In genomic region chr17:75523647-75524046, GRCh38 we compare ENCODE assay signal across 26 cellular contexts.
"Had no signal": no experiment of that assay in that cellular context is flagged by ENCODE, and none has a peak within 500 bp of the region (broad histone marks: within the 10 kb centered on the region; RNA-seq: fewer than 3 reads in every experiment).

No MANE protein-coding gene starts in this region.

- H3K27me3 ChIP-seq: ascending aorta, right atrium auricular region, thyroid gland, upper lobe of left lung had no signal

- ATAC-seq: activated CD8-positive, alpha-beta T cell treated with anti-CD3 and anti-CD28 coated beads for 36 hours; left cardiac atrium; left ventricle myocardium superior; mucosa of descending colon; stimulated activated memory B cell treated with anti-CD40 and anti-IgM and Interleukin-4, amounts not matched to agents 10 μg/mL and 1 μg/mL and 100 μg/mL, for 72 hours had no signal

- H3K9me3 ChIP-seq: ascending aorta, mucosa of descending colon, right atrium auricular region, stomach, thyroid gland, upper lobe of left lung had no signal

- DNase-seq: activated B cell treated with CpG ODN at 0.5 μM for 24 hours; activated CD4-positive, alpha-beta T cell treated with anti-CD3 and anti-CD28 coated beads, Interleukin-2, amount 50 U/mL, for 1 hour; activated naive CD8-positive, alpha-beta T cell treated with anti-CD3 and anti-CD28 coated beads for 36 hours; activated T-cell treated with anti-CD3 and anti-CD28 coated beads, Interleukin-2, amount 50 U/mL, for 48 hours; dorsolateral prefrontal cortex; effector memory CD4-positive, alpha-beta T cell; islet precursor cell; left cardiac atrium; left ventricle myocardium superior; stimulated activated CD4-positive, alpha-beta T cell treated with anti-CD3 and anti-CD28 coated beads, Interleukin-1b, Interleukin-23, amount 100 ng/mL, for 48 hours; stimulated activated CD4-positive, alpha-beta T cell treated with anti-CD3 and anti-CD28 coated beads, Interleukin-4, amount 100 ng/mL, for 4 hours; stimulated activated CD8-positive, alpha-beta memory T cell treated with anti-CD3 and anti-CD28 coated beads, Interleukin-4, amount 100 ng/mL, for 48 hours; stomach; T-helper 2 cell; thyroid gland; upper lobe of left lung had no signal

- H3K4me3 ChIP-seq: cardiac muscle cell, coronary artery, mucosa of descending colon, smooth muscle cell, thyroid gland had no signal

- H3K4me2 ChIP-seq: smooth muscle cell had no signal

- H3K27ac Mint-ChIP-seq: activated CD8-positive, alpha-beta T cell treated with anti-CD3 and anti-CD28 coated beads for 36 hours; activated naive CD8-positive, alpha-beta T cell treated with anti-CD3 and anti-CD28 coated beads for 36 hours; activated T-helper 2 cell treated with anti-CD3 and anti-CD28 coated beads, Interferon-gamma antibody, Interleukin-2, Interleukin-4, amounts not matched to agents 10 μg/mL and 5 μg/mL and 100 μg/mL, durations not matched to agents 14 hours and 24 hours and 36 hours; brain; stimulated activated memory B cell treated with anti-CD40 and anti-IgM and Interleukin-4, amounts not matched to agents 10 μg/mL and 1 μg/mL and 100 μg/mL, for 72 hours had no signal

- H3K27me3 Mint-ChIP-seq: activated B cell treated with CpG ODN at 0.5 μM for 24 hours; activated naive CD8-positive, alpha-beta T cell treated with anti-CD3 and anti-CD28 coated beads for 36 hours; stimulated activated memory B cell treated with anti-CD40 and anti-IgM and Interleukin-4, amounts not matched to agents 10 μg/mL and 1 μg/mL and 100 μg/mL, for 72 hours had no signal

- H3K9me3 Mint-ChIP-seq: activated B cell treated with CpG ODN at 0.5 μM for 24 hours; activated CD8-positive, alpha-beta T cell treated with anti-CD3 and anti-CD28 coated beads for 36 hours; activated naive CD8-positive, alpha-beta T cell treated with anti-CD3 and anti-CD28 coated beads for 36 hours; activated T-helper 2 cell treated with anti-CD3 and anti-CD28 coated beads, Interferon-gamma antibody, Interleukin-2, Interleukin-4, amounts not matched to agents 10 μg/mL and 5 μg/mL and 100 μg/mL, durations not matched to agents 14 hours and 24 hours and 36 hours; brain; stimulated activated memory B cell treated with anti-CD40 and anti-IgM and Interleukin-4, amounts not matched to agents 10 μg/mL and 1 μg/mL and 100 μg/mL, for 72 hours had no signal

- H3K27ac ChIP-seq: cardiac muscle cell, thyroid gland had no signal
